ENCODE assay signal across 14 cellular contexts in genomic region chr6:134093007-134093573, GRCh38. TPM values are rescaled to one million over a fixed set of nuclear protein-coding genes. Genes with fewer than 3 reads are reported as not detected.
A peak's percentile ranks its signal among the peaks of the same experiment; 100 is the strongest.
DNase-seq lines count a peak whose midpoint lies in the region; ATAC-seq, FAIRE-seq and TF ChIP-seq lines count a peak whose summit lies in the region.
"Had no signal": no experiment of that assay in that cellular context is flagged by ENCODE, and none has a peak within 500 bp of the region (broad histone marks: within the 10 kb centered on the region; RNA-seq: fewer than 3 reads in every experiment).

No MANE protein-coding gene starts in this region.

- 0 out of 2 replicates have a peak, but pooled peaks cover 1% of the 10 kb centered on the region for H3K9me3 ChIP-seq in K562 (replicated peaks; ENCODE audit: control insufficient read depth, insufficient read depth, low read depth, low read length)
- H3K9me3 ChIP-seq in CD8-positive, alpha-beta memory T cell (ENCODE audit: low read length): no peaks in the 10 kb centered on the region
- no peaks in the 10 kb centered on the region for H3K9me3 ChIP-seq in upper lobe of left lung
- H3K9me3 ChIP-seq in neuronal stem cell (replicated peaks in 1 of 2; ENCODE audit: control insufficient read depth in 2 of 2, insufficient read depth in 1 of 2, low read depth in 1 of 2, low read length in 2 of 2): peaks cover 0 to 5% of the 10 kb centered on the region in 2 donors
- H3K9me3 ChIP-seq: thoracic aorta had no signal

- CTCF ChIA-PET in K562 (lab: Yijun Ruan, JAX; ENCODE audit: low intra/inter-chr PET ratio): interaction anchor here (0.6 to 9.0 kb wide), 2 partner anchors 119 to 170 kb away, joined by 5 to 153 read pairs; no protein-coding TSS in a partner anchor
- CTCF ChIA-PET in CD8-positive, alpha-beta memory T cell (lab: Charles Lee): no interaction called here

- TF ChIP-seq EP300 in K562 (IDR thresholded peaks at IDR 0.05; ENCODE audit: low read length) (no peak), upper lobe of left lung (IDR thresholded peaks at IDR 0.05) (no peak)

- no peaks in the 10 kb centered on the region for H3K79me2 ChIP-seq in K562 (ENCODE audit: control insufficient read depth, insufficient read depth, low read length)

- H3K36me3 ChIP-seq in K562 (ENCODE audit: control insufficient read depth, insufficient read depth, low read length) (no peaks in the 10 kb centered on the region), upper lobe of left lung (no peaks in the 10 kb centered on the region), neuronal stem cell (replicated peaks in 1 of 2; ENCODE audit: control insufficient read depth in 2 of 2, insufficient read depth in 2 of 2, low read length in 2 of 2) (no peaks in the 10 kb centered on the region)
- H3K36me3 ChIP-seq in CD8-positive, alpha-beta memory T cell (ENCODE audit: insufficient read depth, low read length): no peaks in the 10 kb centered on the region
- H3K36me3 ChIP-seq: thoracic aorta had no signal

- no peak overlapping the region for H3K4me2 ChIP-seq in K562 (ENCODE audit: insufficient read depth, low read length)
- H3K4me2 ChIP-seq in neuronal stem cell (ENCODE audit: insufficient read depth, low read length, poor library complexity, severe bottlenecking): no peak overlapping the region

- H3K27me3 Mint-ChIP-seq in CD8-positive, alpha-beta memory T cell: peaks cover 0 to 5% of the 10 kb centered on the region in 2 donors
- peaks cover 25% of the 10 kb centered on the region for H3K27me3 Mint-ChIP-seq in activated T-helper 2 cell treated with anti-CD3 and anti-CD28 coated beads, Interferon-gamma antibody, Interleukin-2, Interleukin-4, amounts not matched to agents 10 μg/mL and 5 μg/mL and 100 μg/mL, durations not matched to agents 14 hours and 24 hours and 36 hours (ENCODE audit: low read depth)

- TF ChIP-seq POLR2A in K562 (conservative IDR thresholded peaks at IDR 0.05): no peak
- no peak for TF ChIP-seq POLR2A in upper lobe of left lung (IDR thresholded peaks at IDR 0.05)

- no peak overlapping the region for H4K8ac ChIP-seq in neuronal stem cell (ENCODE audit: low read depth, low read length)

- no peak overlapping the region for H3K14ac ChIP-seq in neuronal stem cell (ENCODE audit: low read length)

- no peak overlapping the region for H3K18ac ChIP-seq in neuronal stem cell (ENCODE audit: low read length)

- BruUV-seq in K562 (replicated peaks; lab: Mats Ljungman, UMichigan): no TSS peak

- no peak overlapping the region for H3K4me3 Mint-ChIP-seq in CD8-positive, alpha-beta memory T cell
- no peak overlapping the region for H3K4me3 Mint-ChIP-seq in activated T-helper 2 cell treated with anti-CD3 and anti-CD28 coated beads, Interferon-gamma antibody, Interleukin-2, Interleukin-4, amounts not matched to agents 10 μg/mL and 5 μg/mL and 100 μg/mL, durations not matched to agents 14 hours and 24 hours and 36 hours (ENCODE audit: low read depth)
- H3K4me3 Mint-ChIP-seq: activated CD4-positive, alpha-beta T cell treated with anti-CD3 and anti-CD28 coated beads, Interleukin-2, amount 10 ng/mL, durations not matched to agents 7 days and 5 days; CD4-positive, CD25-positive, alpha-beta regulatory T cell; central memory CD8-positive, alpha-beta T cell had no signal

- no peak overlapping the region for H2BK5ac ChIP-seq in neuronal stem cell (ENCODE audit: low read length)

- 26% methylated on average over 4 of the region's 4 CpGs for WGBS in K562 (ENCODE audit: insufficient coverage, low coverage, missing lambda C conversion rate)
- 82 to 88% methylated on average over 4 of the region's 4 CpGs for WGBS in upper lobe of left lung, 2 donors
- WGBS in neuronal stem cell (ENCODE audit: extremely low coverage in 2 of 2, insufficient read length in 2 of 2, insufficient replicate concordance in 1 of 2), 2 donors: no CpG with 5 or more reads among the region's 4 CpGs

- H2AFZ ChIP-seq in K562 (ENCODE audit: low read depth, low read length) (no peak overlapping the region), neuronal stem cell (ENCODE audit: low read length) (no peak overlapping the region)

- peaks cover 0 to 2% (median 0%) of the 10 kb centered on the region in 5 donors for H3K9me3 Mint-ChIP-seq in CD8-positive, alpha-beta memory T cell
- H3K9me3 Mint-ChIP-seq in activated T-helper 2 cell treated with anti-CD3 and anti-CD28 coated beads, Interferon-gamma antibody, Interleukin-2, Interleukin-4, amounts not matched to agents 10 μg/mL and 5 μg/mL and 100 μg/mL, durations not matched to agents 14 hours and 24 hours and 36 hours: no peaks in the 10 kb centered on the region
- H3K9me3 Mint-ChIP-seq: activated CD4-positive, alpha-beta T cell treated with anti-CD3 and anti-CD28 coated beads, Interleukin-2, amount 10 ng/mL, durations not matched to agents 7 days and 5 days; central memory CD8-positive, alpha-beta T cell had no signal

- peak in 1 of 3 experiments; percentile 18; a peak in 1 of 6 replicates for TF ChIP-seq CTCF in K562 (IDR thresholded peaks at IDR 0.05 in 2 of 3, conservative IDR thresholded peaks at IDR 0.05 in 1 of 3; ENCODE audit: insufficient read depth in 2 of 3, low read depth in 1 of 3, low read length in 3 of 3)
- no peak for TF ChIP-seq CTCF in upper lobe of left lung (IDR thresholded peaks at IDR 0.05)

- no peaks in the 10 kb centered on the region for H3K36me3 Mint-ChIP-seq in CD8-positive, alpha-beta memory T cell
- no peaks in the 10 kb centered on the region for H3K36me3 Mint-ChIP-seq in activated T-helper 2 cell treated with anti-CD3 and anti-CD28 coated beads, Interferon-gamma antibody, Interleukin-2, Interleukin-4, amounts not matched to agents 10 μg/mL and 5 μg/mL and 100 μg/mL, durations not matched to agents 14 hours and 24 hours and 36 hours (ENCODE audit: low read depth)
- H3K36me3 Mint-ChIP-seq: CD4-positive, CD25-positive, alpha-beta regulatory T cell had no signal

- H3K4me1 ChIP-seq in K562 (replicated peaks in 1 of 2; ENCODE audit: control insufficient read depth in 2 of 2, insufficient read depth in 2 of 2, low read length in 2 of 2) (no peaks in the 10 kb centered on the region), upper lobe of left lung (no peaks in the 10 kb centered on the region), neuronal stem cell (ENCODE audit: control insufficient read depth in 2 of 2, insufficient read depth in 1 of 2, low read depth in 1 of 2, low read length in 2 of 2) (peaks cover 0 to 8% of the 10 kb centered on the region in 2 donors)
- H3K4me1 ChIP-seq in CD8-positive, alpha-beta memory T cell (ENCODE audit: insufficient read depth, low read length): no peaks in the 10 kb centered on the region

- no peak overlapping the region for H3K4me3 ChIP-seq in K562
- H3K4me3 ChIP-seq in CD8-positive, alpha-beta memory T cell (ENCODE audit: low read length): no peak overlapping the region
- H3K4me3 ChIP-seq in upper lobe of left lung: no peak overlapping the region
- H3K4me3 ChIP-seq in neuronal stem cell (ENCODE audit: low read length in 2 of 2): no peak overlapping the region
- H3K4me3 ChIP-seq: thoracic aorta had no signal

- H3K4me1 Mint-ChIP-seq in CD8-positive, alpha-beta memory T cell: no peaks in the 10 kb centered on the region
- peaks cover 7% of the 10 kb centered on the region for H3K4me1 Mint-ChIP-seq in activated T-helper 2 cell treated with anti-CD3 and anti-CD28 coated beads, Interferon-gamma antibody, Interleukin-2, Interleukin-4, amounts not matched to agents 10 μg/mL and 5 μg/mL and 100 μg/mL, durations not matched to agents 14 hours and 24 hours and 36 hours (ENCODE audit: low read depth)
- H3K4me1 Mint-ChIP-seq: CD4-positive, CD25-positive, alpha-beta regulatory T cell; central memory CD8-positive, alpha-beta T cell had no signal

- H2BK15ac ChIP-seq in neuronal stem cell (ENCODE audit: low read length): no peak overlapping the region

- ATAC-seq in GM18511 (IDR thresholded peaks at IDR 0.05; ENCODE audit: unreplicated experiment): peak; percentile 80
- ATAC-seq in GM21723 (IDR thresholded peaks at IDR 0.05; ENCODE audit: unreplicated experiment): peak; percentile 59
- ATAC-seq in K562: peak; percentile 69
- no peak for ATAC-seq in upper lobe of left lung (ENCODE audit: low FRiP score in 2 of 2)

- no peak overlapping the region for H4K91ac ChIP-seq in neuronal stem cell (ENCODE audit: low read depth, low read length, poor library complexity)

- in situ Hi-C loops in K562 (cut with MboI): loop anchor here (25.0 kb wide), 2 partner anchors 931 to 1581 kb away; partner anchors contain the start of gene STX7

- no peak for FAIRE-seq in K562 (lab: Jason Lieb, UNC)

- H4K20me1 ChIP-seq in K562 (replicated peaks; ENCODE audit: control insufficient read depth, insufficient read depth, low read length): no peaks in the 10 kb centered on the region

- H3K9ac ChIP-seq in K562 (ENCODE audit: insufficient read depth in 1 of 2, low read depth in 2 of 2, low read length in 2 of 2): no peak overlapping the region
- no peak overlapping the region for H3K9ac ChIP-seq in neuronal stem cell (ENCODE audit: low read depth, low read length, poor library complexity)

- no peak overlapping the region for H2BK120ac ChIP-seq in neuronal stem cell (ENCODE audit: low read depth, low read length)

- H3K27me3 ChIP-seq in K562 (ENCODE audit: control insufficient read depth in 2 of 2, insufficient read depth in 2 of 2, low read length in 2 of 2): no peaks in the 10 kb centered on the region
- H3K27me3 ChIP-seq in CD8-positive, alpha-beta memory T cell (ENCODE audit: insufficient read depth, low read length, poor library complexity, severe bottlenecking): no peaks in the 10 kb centered on the region
- no peaks in the 10 kb centered on the region for H3K27me3 ChIP-seq in upper lobe of left lung
- no peaks in the 10 kb centered on the region for H3K27me3 ChIP-seq in neuronal stem cell (ENCODE audit: control insufficient read depth in 3 of 3, insufficient read depth in 3 of 3, low read depth in 1 of 3, low read length in 3 of 3)

- intact Hi-C loops in K562 (cut with micrococcal nuclease): loop anchor here (10.0 kb wide), 2 partner anchors 388 to 1128 kb away; no protein-coding TSS in a partner anchor
- intact Hi-C loops in activated T-helper 2 cell treated with anti-CD3 and anti-CD28 coated beads, Interferon-gamma antibody, Interleukin-2, Interleukin-4, amounts not matched to agents 10 μg/mL and 5 μg/mL and 100 μg/mL, durations not matched to agents 14 hours and 24 hours and 36 hours (cut with micrococcal nuclease): loop anchor here (10.0 kb wide), 1 partner anchor 528 kb away; no protein-coding TSS in a partner anchor

- H3K27ac Mint-ChIP-seq in CD8-positive, alpha-beta memory T cell: no peak overlapping the region
- H3K27ac Mint-ChIP-seq in activated T-helper 2 cell treated with anti-CD3 and anti-CD28 coated beads, Interferon-gamma antibody, Interleukin-2, Interleukin-4, amounts not matched to agents 10 μg/mL and 5 μg/mL and 100 μg/mL, durations not matched to agents 14 hours and 24 hours and 36 hours: no peak overlapping the region
- H3K27ac Mint-ChIP-seq: activated CD4-positive, alpha-beta T cell treated with anti-CD3 and anti-CD28 coated beads, Interleukin-2, amount 10 ng/mL, durations not matched to agents 7 days and 5 days; CD4-positive, CD25-positive, alpha-beta regulatory T cell had no signal

- no peak overlapping the region for H3K27ac ChIP-seq in K562 (ENCODE audit: extremely low read depth, low read depth, low read length)
- H3K27ac ChIP-seq in CD8-positive, alpha-beta memory T cell (ENCODE audit: low read depth, low read length): no peak overlapping the region
- H3K27ac ChIP-seq in upper lobe of left lung: no peak overlapping the region
- no peak overlapping the region for H3K27ac ChIP-seq in neuronal stem cell (replicated peaks; ENCODE audit: low read length)
- H3K27ac ChIP-seq: thoracic aorta had no signal

- no peaks in the 10 kb centered on the region for H3K9me1 ChIP-seq in K562 (ENCODE audit: control insufficient read depth, insufficient read depth, low read length)

- no peak overlapping the region for H2BK12ac ChIP-seq in neuronal stem cell (ENCODE audit: low read length)

- DNase-seq in MV-4-11 (lab: John Stamatoyannopoulos, UW) (peak; percentile 68), K562 (ENCODE audit: extremely low read depth in 1 of 4, low spot score in 3 of 4) (no peak), upper lobe of left lung (no peak), neuronal stem cell (ENCODE audit: low spot score) (no peak)
- DNase-seq in CD8-positive, alpha-beta memory T cell: no peak
- no peak for DNase-seq in activated T-helper 2 cell treated with anti-CD3 and anti-CD28 coated beads, Interferon-gamma antibody, Interleukin-2, Interleukin-4, amounts not matched to agents 10 μg/mL and 5 μg/mL and 100 μg/mL, durations not matched to agents 14 hours and 24 hours and 36 hours (ENCODE audit: low spot score)
- DNase-seq: activated CD4-positive, alpha-beta T cell treated with anti-CD3 and anti-CD28 coated beads, Interleukin-2, amount 10 ng/mL, durations not matched to agents 7 days and 5 days; erythroblast; NCI-H1436 treated with DMSO at 0.1 percent for 48 hours had no signal

- POLR2A ChIA-PET in K562 (lab: Yijun Ruan, JAX): no interaction called here
- POLR2A ChIA-PET in CD8-positive, alpha-beta memory T cell (lab: Charles Lee): no interaction called here

- no peak overlapping the region for H3K4ac ChIP-seq in neuronal stem cell (ENCODE audit: low read length)

- H3K23ac ChIP-seq in neuronal stem cell (ENCODE audit: low read depth, low read length, poor library complexity): no peak overlapping the region

- peak in 1 of 2 experiments; percentile 41; a peak in 2 of 4 replicates for TF ChIP-seq RAD21 in K562 (CRISPR knock-in tag; conservative IDR thresholded peaks at IDR 0.05 in 1 of 2, IDR thresholded peaks at IDR 0.05 in 1 of 2)

- H3K79me1 ChIP-seq in neuronal stem cell (ENCODE audit: low read depth, low read length): no peaks in the 10 kb centered on the region

- no peak overlapping the region for H2AK5ac ChIP-seq in neuronal stem cell (ENCODE audit: low read depth, low read length)

RNA-seq across cellular contexts. Expression of gene SLC2A12, which starts 40.7 kb away (rescaled TPM):
- total RNA-seq in K562 (2011; cell fraction: chromatin; rRNA removed; ENCODE audit: low replicate concordance): 3.6 TPM in 2 replicates
- 2.8 and 3.2 TPM in 2 replicates for total RNA-seq in K562 (2011; cell fraction: nucleolus; rRNA removed)
- total RNA-seq in K562 (2011; cell fraction: nucleoplasm; rRNA removed): 3.3 and 4.0 TPM in 2 replicates
- total RNA-seq in K562 (2014; rRNA removed): 0.29 and 0.54 TPM in 2 replicates
- total RNA-seq in K562 (2014; rRNA removed; fragmentation: Illumina TruSeq; extraction: Trizol): 0.65 and 1.1 TPM in 2 replicates
- total RNA-seq in K562 (2015; rRNA removed; fragmentation: Illumina TruSeq; extraction: Trizol): 0.47 and 0.57 TPM in 2 replicates
- 0.44 and 0.56 TPM in 2 replicates for total RNA-seq in K562 (2021)
- 0.35 and 2.7 TPM in 2 replicates for polyA plus RNA-seq in K562 (2011; rRNA removed)
- 0.16 and 0.81 TPM in 2 replicates for polyA plus RNA-seq in K562 (2011; cell fraction: cytosol; rRNA removed)
- 0.28 and 1.4 TPM in 2 replicates for polyA plus RNA-seq in K562 (2011; cell fraction: nucleus; rRNA removed)
- 0.59 and 0.66 TPM in 2 replicates for polyA plus RNA-seq in K562 (2012)
- polyA plus RNA-seq in K562 (2014; fragmentation: Illumina TruSeq; extraction: Trizol): 0.54 and 0.97 TPM in 2 replicates
- under 1 TPM; 0.10 to 0.14 TPM for polyA plus RNA-seq in K562 (2014; fragmentation: Nextera tagmentation; extraction: Ambion mirVana)
- polyA plus RNA-seq in K562 (2014; rRNA removed): 0.42 and 0.58 TPM in 2 replicates
- polyA minus RNA-seq in K562 (2011; rRNA and poly(A)+ RNA removed): 0.54 and 3.7 TPM in 2 replicates
- polyA minus RNA-seq in K562 (2011; cell fraction: cytosol; rRNA and poly(A)+ RNA removed): 0.36 and 0.95 TPM in 2 replicates
- 0.44 and 1.9 TPM in 2 replicates for polyA minus RNA-seq in K562 (2011; cell fraction: nucleus; rRNA and poly(A)+ RNA removed)
- not detected for total RNA-seq in CD8-positive, alpha-beta memory T cell
- polyA plus RNA-seq in CD8-positive, alpha-beta memory T cell: not detected
- total RNA-seq in upper lobe of left lung: 1 to 10 TPM; 2.0 to 5.2 (median 2.6) TPM
- total RNA-seq in activated T-helper 2 cell treated with anti-CD3 and anti-CD28 coated beads, Interferon-gamma antibody, Interleukin-2, Interleukin-4, amounts not matched to agents 10 μg/mL and 5 μg/mL and 100 μg/mL, durations not matched to agents 14 hours and 24 hours and 36 hours: not detected in 2 replicates
- polyA plus RNA-seq in neuronal stem cell (2013, experiment 1 of 2): 18.1 TPM
- polyA plus RNA-seq in neuronal stem cell (2013, experiment 2 of 2): 19.1 TPM
- total RNA-seq: CD4-positive, CD25-positive, alpha-beta regulatory T cell had no signal

Comparison
In these comparisons a context has a peak if more than half of its experiments do, and no peak if none do; other contexts are left out.
1. ATAC-seq: peak in GM18511 (single experiment), GM21723 (single experiment) and K562 (single experiment); none in upper lobe of left lung (0 of 2).